In genomic region chr11:27473017-27473406, GRCh38 we compare ENCODE assay signal across 7 cellular contexts. TPM values are rescaled to one million over a fixed set of nuclear protein-coding genes. Genes with fewer than 3 reads are reported as not detected.
A peak's percentile ranks its signal among the peaks of the same experiment; 100 is the strongest.
DNase-seq lines count a peak whose midpoint lies in the region; FAIRE-seq and TF ChIP-seq lines count a peak whose summit lies in the region.

No MANE protein-coding gene starts in this region.

- H3K9me3 Mint-ChIP-seq in activated naive CD8-positive, alpha-beta T cell (ENCODE audit: low read depth), result no peaks in the 10 kb centered on the region

- H3K4me2 ChIP-seq in skeletal muscle satellite cell (ENCODE audit: low read length), result peak overlapping the region; percentile 98

- DNase-seq in HFF-Myc (ENCODE audit: extremely low read depth, low read depth) (no peak), iPS DF 6.9 (ENCODE audit: low read depth, low spot score) (no peak), GM12892 (ENCODE audit: insufficient read length) (no peak)
- no peak for DNase-seq in activated effector memory CD4-positive, alpha-beta T cell treated with anti-CD3 and anti-CD28 coated beads, Interleukin-2, amount 50 U/mL, for 16 hours
- no peak for DNase-seq in activated CD4-positive, alpha-beta T cell treated with anti-CD3 and anti-CD28 coated beads for 4 hours

- H3K4me3 Mint-ChIP-seq in activated naive CD8-positive, alpha-beta T cell, result peak overlapping the region; percentile 97

- no peaks in the 10 kb centered on the region for H3K9me3 ChIP-seq in iPS DF 6.9 (ENCODE audit: control insufficient read depth, insufficient read depth, low read length)
- no peaks in the 10 kb centered on the region for H3K9me3 ChIP-seq in skeletal muscle satellite cell (replicated peaks; ENCODE audit: low read length)

- H3K4me1 ChIP-seq in iPS DF 6.9 (ENCODE audit: control insufficient read depth, insufficient read depth, low read length), result peaks cover 1% of the 10 kb centered on the region; the same call in 1 of the 2 replicates
- H3K4me1 ChIP-seq in skeletal muscle satellite cell (ENCODE audit: control insufficient read depth, insufficient read depth, low read length), result peaks cover 13% of the 10 kb centered on the region

- no peaks in the 10 kb centered on the region for H3K27me3 ChIP-seq in iPS DF 6.9 (ENCODE audit: control insufficient read depth, insufficient read depth, low read length)
- no peaks in the 10 kb centered on the region for H3K27me3 ChIP-seq in skeletal muscle satellite cell (ENCODE audit: control insufficient read depth, insufficient read depth, low read length)

- H3K36me3 ChIP-seq in iPS DF 6.9 (ENCODE audit: control insufficient read depth, insufficient read depth, low read length) (no peaks in the 10 kb centered on the region), skeletal muscle satellite cell (ENCODE audit: insufficient read depth, low read length) (no peaks in the 10 kb centered on the region)

- FAIRE-seq in GM12892 (lab: Jason Lieb, UNC), result no peak

- no peak for TF ChIP-seq CTCF in HFF-Myc (IDR thresholded peaks at IDR 0.05; ENCODE audit: low read depth, low read length, missing control alignments)

- peaks cover 4% of the 10 kb centered on the region for H3K27me3 Mint-ChIP-seq in activated naive CD8-positive, alpha-beta T cell

- no peaks in the 10 kb centered on the region for H3K36me3 Mint-ChIP-seq in activated naive CD8-positive, alpha-beta T cell

- peaks cover 20% of the 10 kb centered on the region for H3K4me1 Mint-ChIP-seq in activated naive CD8-positive, alpha-beta T cell (ENCODE audit: low read depth)

- H3K9ac ChIP-seq in skeletal muscle satellite cell (ENCODE audit: low read depth, low read length), result no peak overlapping the region

- H3K27ac ChIP-seq in iPS DF 6.9 (ENCODE audit: low read length), result no peak overlapping the region

- no CpG with 5 or more reads among the region's 9 CpGs for WGBS in iPS DF 6.9 (ENCODE audit: insufficient coverage, insufficient read length)

- H3K27ac Mint-ChIP-seq in activated naive CD8-positive, alpha-beta T cell, result no peak overlapping the region

- TF ChIP-seq POLR2A in GM12892 (IDR thresholded peaks at IDR 0.05; ENCODE audit: low read depth, low read length), result no peak

- H3K4me3 ChIP-seq in HFF-Myc (replicated peaks; ENCODE audit: low read depth, low read length) (peak overlapping the region; percentile 63), iPS DF 6.9 (ENCODE audit: low read length) (peak overlapping the region; percentile 6; the same call in 1 of the 2 replicates), skeletal muscle satellite cell (ENCODE audit: low read length) (peak overlapping the region; percentile 95)

RNA-seq across cellular contexts. Expression of gene LGR4, which starts 0.4 kb away (rescaled TPM):
- 2.8 and 6.8 TPM in 2 replicates for total RNA-seq in skeletal muscle satellite cell (2012; rRNA removed)
- polyA plus RNA-seq in GM12892 (2012; ENCODE audit: missing spikeins), result 0.59 TPM

RNA-seq across cellular contexts. Expression of gene LIN7C, which starts 33.6 kb away (rescaled TPM):
- total RNA-seq in skeletal muscle satellite cell (2012; rRNA removed), result 48.5 and 60.1 TPM in 2 replicates
- 9.6 TPM for polyA plus RNA-seq in GM12892 (2012; ENCODE audit: missing spikeins)

Comparison
In these comparisons a context has a peak if more than half of its experiments do, and no peak if none do; other contexts are left out.
1. H3K4me3 ChIP-seq: peak in every context shown above with its lines; median percentile 95 in skeletal muscle satellite cell; 63 in HFF-Myc; 6 in iPS DF 6.9.